ENCODE assay signal across 18 cellular contexts in genomic region chr20:45909336-45909808, GRCh38. TPM values are rescaled to one million over a fixed set of nuclear protein-coding genes. Genes with fewer than 3 reads are reported as not detected.
DNase-seq lines count a peak whose midpoint lies in the region; FAIRE-seq and TF ChIP-seq lines count a peak whose summit lies in the region.
"Had no signal": no experiment of that assay in that cellular context is flagged by ENCODE, and none has a peak within 500 bp of the region (broad histone marks: within the 10 kb centered on the region; RNA-seq: fewer than 3 reads in every experiment).

No MANE protein-coding gene starts in this region.

- H3K79me1 ChIP-seq in H1 (ENCODE audit: low read depth, low read length), result no peaks in the 10 kb centered on the region; the same call in 1 of the 2 replicates

- H3K56ac ChIP-seq in H1 (replicated peaks; ENCODE audit: insufficient read length, low read depth, low read length), result no peak overlapping the region

- H3K79me2 ChIP-seq in H1 (ENCODE audit: control insufficient read depth in 1 of 2, insufficient read depth in 2 of 2, low read length in 2 of 2), result 0 out of 4 replicates have a peak, but pooled peaks cover 0 to 3% of the 10 kb centered on the region in 2 experiments
- no peaks in the 10 kb centered on the region for H3K79me2 ChIP-seq in smooth muscle cell (ENCODE audit: low read depth)

- H3K4me3 ChIP-seq in H1 (ENCODE audit: extremely low read depth in 1 of 4, insufficient read depth in 2 of 4, low read depth in 3 of 4, low read length in 4 of 4), result no peak overlapping the region
- no peak overlapping the region for H3K4me3 ChIP-seq in smooth muscle cell
- H3K4me3 ChIP-seq in esophagus muscularis mucosa, result no peak overlapping the region

- TF ChIP-seq RAD21 in H1 (IDR thresholded peaks at IDR 0.05 in 1 of 2, conservative IDR thresholded peaks at IDR 0.05 in 1 of 2; ENCODE audit: low read depth in 2 of 2, low read length in 2 of 2), result no peak

- no peak overlapping the region for H3K4me2 ChIP-seq in H1 (ENCODE audit: insufficient read depth in 1 of 2, low read depth in 2 of 2, low read length in 2 of 2)
- H3K4me2 ChIP-seq in smooth muscle cell, result no peak overlapping the region

- peak overlapping the region; percentile 38; the same call in 1 of the 2 replicates for H4K8ac ChIP-seq in H1 (ENCODE audit: extremely low read depth, insufficient read depth, low read length)

- H3K36me3 ChIP-seq in H1 (ENCODE audit: control insufficient read depth in 2 of 4, insufficient read depth in 4 of 4, low read length in 3 of 4), result peaks cover 6 to 39% (median 31%) of the 10 kb centered on the region in 4 experiments
- no peaks in the 10 kb centered on the region for H3K36me3 ChIP-seq in smooth muscle cell (ENCODE audit: low read depth)
- peaks cover 0 to 36% (median 13%) of the 10 kb centered on the region in 4 donors for H3K36me3 ChIP-seq in esophagus muscularis mucosa

- 88% methylated on average over 12 of the region's 12 CpGs; no CpG with 5 or more reads in 1 of the 2 experiments for WGBS in H1 (ENCODE audit: extremely low coverage in 1 of 2, insufficient coverage in 1 of 2, insufficient read length in 1 of 2, insufficient replicate concordance in 2 of 2, low coverage in 1 of 2, low lambda C conversion rate in 2 of 2, missing lambda C conversion rate in 1 of 2), 2 experiments
- WGBS in smooth muscle cell (ENCODE audit: low lambda C conversion rate), result 97% methylated on average over 12 of the region's 12 CpGs
- WGBS in esophagus muscularis mucosa, result 90% methylated on average over 12 of the region's 12 CpGs

- H3K4ac ChIP-seq in H1 (replicated peaks; ENCODE audit: insufficient read length, low read depth, low read length), result no peak overlapping the region

- H3K9me3 Mint-ChIP-seq in CD14-positive monocyte, result peaks cover 0 to 3% (median 0%) of the 10 kb centered on the region in 7 donors

- CTCF ChIA-PET in RWPE1 (lab: Yijun Ruan, JAX) (interaction anchor here (0.5 to 1.0 kb wide), 3 partner anchors 14 to 191 kb away, joined by 3 to 5 read pairs (median 4); no protein-coding TSS in a partner anchor), H1 (lab: Charles Lee; ENCODE audit: partially characterized antibody) (interaction anchor here (0.6 to 2.6 kb wide), 10 partner anchors 9 to 209 kb away, joined by 3 to 12 read pairs (median 4); partner anchors contain the start of genes CTSA and PCIF1)

- H3K23me2 ChIP-seq in H1 (ENCODE audit: low read depth, low read length), result peaks cover 11% of the 10 kb centered on the region; the same call in 1 of the 2 replicates

- H3K4me1 Mint-ChIP-seq in CD14-positive monocyte, result peaks cover 46% of the 10 kb centered on the region

- TF ChIP-seq POLR2A in H1 (IDR thresholded peaks at IDR 0.05; ENCODE audit: control extremely low read depth in 1 of 2, low read depth in 2 of 2, low read length in 2 of 2), result no peak
- TF ChIP-seq POLR2A in esophagus muscularis mucosa (IDR thresholded peaks at IDR 0.05; ENCODE audit: low read depth), result no peak

- peak overlapping the region in 5 of 7 donors; percentile 81 to 99 (median 90) for H3K27ac Mint-ChIP-seq in CD14-positive monocyte

- H3K18ac ChIP-seq in H1 (ENCODE audit: extremely low read depth, low read length), result no peak overlapping the region

- H2BK120ac ChIP-seq in H1 (replicated peaks; ENCODE audit: low read depth, low read length), result no peak overlapping the region

- no peak overlapping the region for H3K14ac ChIP-seq in H1 (ENCODE audit: insufficient read length)

- H3K36me3 Mint-ChIP-seq in CD14-positive monocyte, result peaks cover 0 to 1% of the 10 kb centered on the region in 2 donors

- H2AFZ ChIP-seq in H1 (ENCODE audit: low read length) (no peak overlapping the region), smooth muscle cell (ENCODE audit: low read depth) (no peak overlapping the region)

- peaks cover 0 to 2% (median 0%) of the 10 kb centered on the region in 4 experiments; a peak in 3 of 7 replicates for H3K4me1 ChIP-seq in H1 (replicated peaks in 1 of 4; ENCODE audit: control insufficient read depth in 3 of 4, insufficient read depth in 4 of 4, low read length in 3 of 4)
- H3K4me1 ChIP-seq in smooth muscle cell (ENCODE audit: low read depth), result peaks cover 10% of the 10 kb centered on the region
- H3K4me1 ChIP-seq in esophagus muscularis mucosa, result peaks cover 18 to 35% (median 31%) of the 10 kb centered on the region in 4 donors

- H3K4me3 Mint-ChIP-seq in CD14-positive monocyte, result no peak overlapping the region

- no peak overlapping the region for H2BK15ac ChIP-seq in H1 (ENCODE audit: low read length)

- POLR2A ChIA-PET in RWPE1 (lab: Yijun Ruan, JAX; ENCODE audit: low non-redundant PET) (interaction anchor here (0.6 kb wide), 1 partner anchor 447 kb away, joined by 3 read pairs; no protein-coding TSS in a partner anchor), H1 (lab: Charles Lee; ENCODE audit: partially characterized antibody) (interaction anchor here (0.6 to 9.2 kb wide), 9 partner anchors 7 to 96 kb away, joined by 3 to 172 read pairs (median 25); partner anchors contain the start of genes CTSA, NEURL2, PCIF1 and ZSWIM1)

- TF ChIP-seq CTCF in CD14-positive monocyte (IDR thresholded peaks at IDR 0.05) (no peak), RWPE1 (conservative IDR thresholded peaks at IDR 0.05; ENCODE audit: low read depth) (no peak), H1 (IDR thresholded peaks at IDR 0.05; ENCODE audit: control extremely low read depth in 1 of 3, insufficient read depth in 1 of 3, low read depth in 1 of 3, low read length in 3 of 3) (no peak), smooth muscle cell (IDR thresholded peaks at IDR 0.05; ENCODE audit: borderline replicate concordance, insufficient read depth, poor library complexity, severe bottlenecking) (no peak), esophagus muscularis mucosa (IDR thresholded peaks at IDR 0.05) (no peak)

- no peak overlapping the region for H2BK5ac ChIP-seq in H1 (ENCODE audit: low read depth, low read length)

- no peak overlapping the region for H2BK20ac ChIP-seq in H1 (ENCODE audit: low read length)

- TF ChIP-seq EP300 in H1 (IDR thresholded peaks at IDR 0.05; ENCODE audit: borderline replicate concordance in 1 of 2, low read depth in 2 of 2, low read length in 2 of 2) (no peak), esophagus muscularis mucosa (IDR thresholded peaks at IDR 0.05) (no peak)

- no peak overlapping the region for H2AK5ac ChIP-seq in H1 (ENCODE audit: low read depth, low read length)

- DNase-seq in CD14-positive monocyte (ENCODE audit: low spot score) (no peak), RWPE1 (ENCODE audit: low spot score) (no peak), H1 (ENCODE audit: low read depth in 1 of 2, low spot score in 2 of 2) (no peak), smooth muscle cell (lab: John Stamatoyannopoulos, UW; ENCODE audit: unreplicated experiment) (no peak), foreskin melanocyte (no peak), esophagus muscularis mucosa (ENCODE audit: extremely low spot score) (no peak), posterior vena cava (ENCODE audit: low spot score) (no peak)
- DNase-seq: ACHN, EL, GOT3, MM.1S, NCI-H1105, NCI-H1694 treated with DMSO at 0.1 percent for 48 hours, NCI-H446, NCI-H774, SIG-M5 had no signal

- H3K9me3 ChIP-seq in H1 (ENCODE audit: insufficient read depth in 2 of 2, low read depth in 1 of 2, low read length in 1 of 2) (no peaks in the 10 kb centered on the region), smooth muscle cell (replicated peaks; ENCODE audit: low read depth) (no peaks in the 10 kb centered on the region), esophagus muscularis mucosa (no peaks in the 10 kb centered on the region)

- H2BK12ac ChIP-seq in H1 (ENCODE audit: low read depth, low read length), result no peak overlapping the region

- no peak overlapping the region for H3K9ac ChIP-seq in H1 (replicated peaks in 1 of 4; ENCODE audit: extremely low read depth in 1 of 4, low read depth in 3 of 4, low read length in 3 of 4)
- H3K9ac ChIP-seq in smooth muscle cell (ENCODE audit: low read depth), result no peak overlapping the region
- H3K9ac ChIP-seq: KMS-11 had no signal

- no peaks in the 10 kb centered on the region for H3F3A ChIP-seq in smooth muscle cell (ENCODE audit: low read depth)

- H3K27me3 Mint-ChIP-seq in CD14-positive monocyte (ENCODE audit: low read depth in 3 of 3), result peaks cover 2 to 3% (median 3%) of the 10 kb centered on the region in 3 donors

- no peaks in the 10 kb centered on the region for H3K27me3 ChIP-seq in H1 (replicated peaks in 1 of 4; ENCODE audit: control insufficient read depth in 3 of 4, extremely low read depth in 1 of 4, insufficient read depth in 3 of 4, low read length in 3 of 4)
- no peaks in the 10 kb centered on the region for H3K27me3 ChIP-seq in smooth muscle cell (ENCODE audit: low read depth)
- peaks cover 0 to 14% (median 5%) of the 10 kb centered on the region in 4 donors for H3K27me3 ChIP-seq in esophagus muscularis mucosa

- H4K20me1 ChIP-seq in H1 (replicated peaks in 1 of 2; ENCODE audit: control insufficient read depth in 1 of 2, insufficient read depth in 2 of 2, low read length in 2 of 2) (peaks cover 2 to 12% of the 10 kb centered on the region in 2 experiments), smooth muscle cell (ENCODE audit: low read depth) (no peaks in the 10 kb centered on the region)

- H3K27ac ChIP-seq in RWPE1, result peak overlapping the region; percentile 79
- no peak overlapping the region for H3K27ac ChIP-seq in H1 (ENCODE audit: low read depth, low read length)
- peak overlapping the region; percentile 12 for H3K27ac ChIP-seq in smooth muscle cell (ENCODE audit: low read depth)
- peak overlapping the region in 1 of 4 donors; percentile 58 for H3K27ac ChIP-seq in esophagus muscularis mucosa (replicated peaks in 1 of 4)
- H3K27ac ChIP-seq: KMS-11 had no signal

- H3K23ac ChIP-seq in H1 (ENCODE audit: insufficient read length), result no peak overlapping the region

- intact Hi-C loops in CD14-positive monocyte (cut with micrococcal nuclease) (no loop called here), esophagus muscularis mucosa (cut with DNase I) (no loop called here), posterior vena cava (cut with DNase I) (no loop called here)

- no peak overlapping the region for H4K91ac ChIP-seq in H1 (replicated peaks; ENCODE audit: insufficient read length, low read length)

- H4K5ac ChIP-seq in H1 (ENCODE audit: insufficient read length, low read depth, low read length), result no peak overlapping the region

- FAIRE-seq in H1 (lab: Jason Lieb, UNC), result no peak
- FAIRE-seq: RCC 7860 had no signal

RNA-seq across cellular contexts. Expression of gene PLTP, which starts 2.6 kb away (rescaled TPM):
- polyA plus RNA-seq in CD14-positive monocyte (1 to 10 TPM; 2.9 to 3.0 TPM), H1 (2011; rRNA removed) (194 and 268 TPM in 2 replicates), smooth muscle cell (197 and 262 TPM in 2 replicates)
- 120 TPM in 2 replicates for total RNA-seq in H1 (2021; fragmentation: NEBNext Ultra II Directional; extraction: Animal tissue kit (Norgen Biotek cat#: 25700))
- polyA plus RNA-seq in H1 (2011; cell fraction: cytosol; rRNA removed), result 129 TPM
- 198 TPM for polyA plus RNA-seq in H1 (2011; cell fraction: nucleus; rRNA removed)
- polyA plus RNA-seq in H1 (2012, experiment 1 of 2), result 117 to 175 TPM (median 169 TPM) in 4 replicates
- 196 TPM for polyA plus RNA-seq in H1 (2012, experiment 2 of 2)
- polyA plus RNA-seq in H1 (2013, experiment 1 of 2), result 240 TPM
- 233 TPM for polyA plus RNA-seq in H1 (2013, experiment 2 of 2)
- 77.0 and 101 TPM in 2 replicates for polyA minus RNA-seq in H1 (2011; rRNA and poly(A)+ RNA removed)
- polyA minus RNA-seq in H1 (2011; cell fraction: cytosol; rRNA and poly(A)+ RNA removed), result 101 TPM
- polyA minus RNA-seq in H1 (2011; cell fraction: nucleus; rRNA and poly(A)+ RNA removed), result 53.7 TPM
- total RNA-seq in smooth muscle cell (81.0 and 93.3 TPM in 2 replicates), esophagus muscularis mucosa (100 to 1,000 TPM; 109 to 342 (median 176) TPM), posterior vena cava (100 to 1,000 TPM; 134 to 689 TPM)

RNA-seq across cellular contexts. Expression of gene CTSA, which starts 18.2 kb away (rescaled TPM):
- polyA plus RNA-seq in CD14-positive monocyte (100 to 1,000 TPM; 279 to 366 TPM), H1 (2011; rRNA removed) (74.0 and 81.4 TPM in 2 replicates), smooth muscle cell (132 and 138 TPM in 2 replicates)
- total RNA-seq in H1 (2021; fragmentation: NEBNext Ultra II Directional; extraction: Animal tissue kit (Norgen Biotek cat#: 25700)), result 49.7 and 52.5 TPM in 2 replicates
- polyA plus RNA-seq in H1 (2011; cell fraction: cytosol; rRNA removed), result 60.7 TPM
- polyA plus RNA-seq in H1 (2011; cell fraction: nucleus; rRNA removed), result 171 TPM
- polyA plus RNA-seq in H1 (2012, experiment 1 of 2), result 44.5 to 61.8 TPM (median 58.5 TPM) in 4 replicates
- polyA plus RNA-seq in H1 (2012, experiment 2 of 2), result 64.3 TPM
- polyA plus RNA-seq in H1 (2013, experiment 1 of 2), result 66.7 TPM
- polyA plus RNA-seq in H1 (2013, experiment 2 of 2), result 68.1 TPM
- polyA minus RNA-seq in H1 (2011; rRNA and poly(A)+ RNA removed), result 97.7 and 111 TPM in 2 replicates
- 39.0 TPM for polyA minus RNA-seq in H1 (2011; cell fraction: cytosol; rRNA and poly(A)+ RNA removed)
- polyA minus RNA-seq in H1 (2011; cell fraction: nucleus; rRNA and poly(A)+ RNA removed), result 131 TPM
- total RNA-seq in smooth muscle cell (74.8 and 79.7 TPM in 2 replicates), esophagus muscularis mucosa (10 to 100 TPM; 44.8 to 70.2 (median 48.3) TPM), posterior vena cava (100 to 1,000 TPM in 1 of 2 donors, 10 to 100 TPM in 1; 81.2 to 112 TPM)

RNA-seq across cellular contexts. Expression of gene NEURL2, which starts 18.4 kb away (rescaled TPM):
- under 1 TPM in 1 of 2 donors, not detected in 1; 0.14 TPM for polyA plus RNA-seq in CD14-positive monocyte
- 5.2 and 6.9 TPM in 2 replicates for total RNA-seq in H1 (2021; fragmentation: NEBNext Ultra II Directional; extraction: Animal tissue kit (Norgen Biotek cat#: 25700))
- polyA plus RNA-seq in H1 (2011; rRNA removed), result 6.9 and 10.3 TPM in 2 replicates
- 9.4 TPM for polyA plus RNA-seq in H1 (2011; cell fraction: cytosol; rRNA removed)
- 15.0 TPM for polyA plus RNA-seq in H1 (2011; cell fraction: nucleus; rRNA removed)
- 3.4 to 5.8 TPM (median 5.5 TPM) in 4 replicates for polyA plus RNA-seq in H1 (2012, experiment 1 of 2)
- 4.2 TPM for polyA plus RNA-seq in H1 (2012, experiment 2 of 2)
- 4.8 TPM for polyA plus RNA-seq in H1 (2013, experiment 1 of 2)
- polyA plus RNA-seq in H1 (2013, experiment 2 of 2), result 3.2 TPM
- 3.6 and 3.7 TPM in 2 replicates for polyA minus RNA-seq in H1 (2011; rRNA and poly(A)+ RNA removed)
- 6.1 TPM for polyA minus RNA-seq in H1 (2011; cell fraction: cytosol; rRNA and poly(A)+ RNA removed)
- 10.5 TPM for polyA minus RNA-seq in H1 (2011; cell fraction: nucleus; rRNA and poly(A)+ RNA removed)
- 0.31 and 3.3 TPM in 2 replicates for total RNA-seq in smooth muscle cell
- polyA plus RNA-seq in smooth muscle cell, result 3.7 and 4.7 TPM in 2 replicates
- 10 to 100 TPM; 10.8 to 16.1 (median 13.0) TPM for total RNA-seq in esophagus muscularis mucosa
- total RNA-seq in posterior vena cava, result 10 to 100 TPM; 10.0 to 35.4 TPM

RNA-seq across cellular contexts. Expression of gene SPATA25, which starts 21.9 kb away (rescaled TPM):
- not detected for polyA plus RNA-seq in CD14-positive monocyte
- 2.5 and 3.0 TPM in 2 replicates for total RNA-seq in H1 (2021; fragmentation: NEBNext Ultra II Directional; extraction: Animal tissue kit (Norgen Biotek cat#: 25700))
- polyA plus RNA-seq in H1 (2011; rRNA removed), result 2.0 and 3.2 TPM in 2 replicates
- polyA plus RNA-seq in H1 (2011; cell fraction: cytosol; rRNA removed), result 4.1 TPM
- 8.0 TPM for polyA plus RNA-seq in H1 (2011; cell fraction: nucleus; rRNA removed)
- polyA plus RNA-seq in H1 (2012, experiment 1 of 2), result 1.9 to 4.4 TPM (median 3.5 TPM) in 4 replicates
- 0.77 TPM for polyA plus RNA-seq in H1 (2012, experiment 2 of 2)
- polyA plus RNA-seq in H1 (2013, experiment 1 of 2), result 1.3 TPM
- polyA plus RNA-seq in H1 (2013, experiment 2 of 2), result 1.3 TPM
- polyA minus RNA-seq in H1 (2011; rRNA and poly(A)+ RNA removed), result 1.2 and 2.7 TPM in 2 replicates
- not detected for polyA minus RNA-seq in H1 (2011; cell fraction: cytosol; rRNA and poly(A)+ RNA removed)
- 7.0 TPM for polyA minus RNA-seq in H1 (2011; cell fraction: nucleus; rRNA and poly(A)+ RNA removed)
- total RNA-seq in smooth muscle cell, result 0.54 and 1.2 TPM in 2 replicates
- 0.43 TPM in 1 of 2 replicates, not detected in the other for polyA plus RNA-seq in smooth muscle cell
- total RNA-seq in esophagus muscularis mucosa, result 1 to 10 TPM; 1.7 to 4.6 (median 3.0) TPM
- 1 to 10 TPM in 1 of 2 donors, under 1 TPM in 1; 1.00 to 9.6 TPM for total RNA-seq in posterior vena cava

RNA-seq across cellular contexts. Expression of gene PCIF1, which starts 25.1 kb away (rescaled TPM):
- polyA plus RNA-seq in CD14-positive monocyte (10 to 100 TPM; 50.4 to 54.9 TPM), H1 (2011; rRNA removed) (30.6 and 54.7 TPM in 2 replicates), smooth muscle cell (37.2 and 38.9 TPM in 2 replicates)
- 27.2 and 30.3 TPM in 2 replicates for total RNA-seq in H1 (2021; fragmentation: NEBNext Ultra II Directional; extraction: Animal tissue kit (Norgen Biotek cat#: 25700))
- 23.8 TPM for polyA plus RNA-seq in H1 (2011; cell fraction: cytosol; rRNA removed)
- 58.2 TPM for polyA plus RNA-seq in H1 (2011; cell fraction: nucleus; rRNA removed)
- 19.8 to 36.6 TPM (median 32.6 TPM) in 4 replicates for polyA plus RNA-seq in H1 (2012, experiment 1 of 2)
- polyA plus RNA-seq in H1 (2012, experiment 2 of 2), result 37.9 TPM
- polyA plus RNA-seq in H1 (2013, experiment 1 of 2), result 23.6 TPM
- 20.7 TPM for polyA plus RNA-seq in H1 (2013, experiment 2 of 2)
- 20.9 and 29.6 TPM in 2 replicates for polyA minus RNA-seq in H1 (2011; rRNA and poly(A)+ RNA removed)
- polyA minus RNA-seq in H1 (2011; cell fraction: cytosol; rRNA and poly(A)+ RNA removed), result 20.2 TPM
- 42.0 TPM for polyA minus RNA-seq in H1 (2011; cell fraction: nucleus; rRNA and poly(A)+ RNA removed)
- total RNA-seq in smooth muscle cell (13.5 and 15.4 TPM in 2 replicates), esophagus muscularis mucosa (10 to 100 TPM; 35.3 to 51.2 (median 37.2) TPM), posterior vena cava (10 to 100 TPM; 27.3 to 35.7 TPM)
